In genomic region chr1:19680644-19681043, GRCh38 we compare ENCODE assay signal across 17 cellular contexts. TPM values are rescaled to one million over a fixed set of nuclear protein-coding genes. Genes with fewer than 3 reads are reported as not detected.
A peak's percentile ranks its signal among the peaks of the same experiment; 100 is the strongest.
DNase-seq lines count a peak whose midpoint lies in the region; ATAC-seq and TF ChIP-seq lines count a peak whose summit lies in the region.
"Had no signal": no experiment of that assay in that cellular context is flagged by ENCODE, and none has a peak within 500 bp of the region (broad histone marks: within the 10 kb centered on the region; RNA-seq: fewer than 3 reads in every experiment).

No MANE protein-coding gene starts in this region.

- H3K27me3 Mint-ChIP-seq in central memory CD8-positive, alpha-beta T cell = no peaks in the 10 kb centered on the region

- intact Hi-C loops in Right ventricle myocardium inferior (cut with DNase I) = no loop called here
- intact Hi-C loops in left cardiac atrium (cut with DNase I) = no loop called here

- ATAC-seq in Right ventricle myocardium inferior = no peak
- no peak for ATAC-seq in left cardiac atrium
- ATAC-seq in central memory CD8-positive, alpha-beta T cell (replicated peaks; ENCODE audit: extremely low read depth, poor library complexity, severe bottlenecking) = no peak
- ATAC-seq in HG03571 (IDR thresholded peaks at IDR 0.05; ENCODE audit: unreplicated experiment) = no peak
- no peak for ATAC-seq in GM19452 (IDR thresholded peaks at IDR 0.05; ENCODE audit: unreplicated experiment)

- H3K36me3 Mint-ChIP-seq in central memory CD8-positive, alpha-beta T cell (ENCODE audit: insufficient read depth) = peaks cover 3% of the 10 kb centered on the region
- H3K36me3 Mint-ChIP-seq: IgD-negative memory B cell had no signal

- H3K9me3 Mint-ChIP-seq in central memory CD8-positive, alpha-beta T cell = no peaks in the 10 kb centered on the region
- H3K9me3 Mint-ChIP-seq: CD4-positive, CD25-positive, alpha-beta regulatory T cell; IgD-negative memory B cell had no signal

- no peak overlapping the region for H3K4me3 Mint-ChIP-seq in central memory CD8-positive, alpha-beta T cell
- H3K4me3 Mint-ChIP-seq: CD4-positive, CD25-positive, alpha-beta regulatory T cell; IgD-negative memory B cell had no signal

- peaks cover 3% of the 10 kb centered on the region for H3K4me1 Mint-ChIP-seq in central memory CD8-positive, alpha-beta T cell
- H3K4me1 Mint-ChIP-seq: CD4-positive, CD25-positive, alpha-beta regulatory T cell; IgD-negative memory B cell had no signal

- peak overlapping the region; percentile 36 for H3K27ac Mint-ChIP-seq in central memory CD8-positive, alpha-beta T cell (ENCODE audit: low read depth)
- H3K27ac Mint-ChIP-seq: CD4-positive, CD25-positive, alpha-beta regulatory T cell; IgD-negative memory B cell had no signal

- peak; percentile 41 for DNase-seq in Right ventricle myocardium inferior (ENCODE audit: missing footprints)
- DNase-seq in left cardiac atrium = no peak
- no peak for DNase-seq in central memory CD8-positive, alpha-beta T cell (ENCODE audit: low spot score in 2 of 2)
- peak; percentile 50 for DNase-seq in iPS-NIHi7 (ENCODE audit: extremely low spot score)
- no peak for DNase-seq in AG08396 (ENCODE audit: low spot score)
- DNase-seq: 8988T; Calu3; CD4-positive, CD25-positive, alpha-beta regulatory T cell; DMS 273 treated with DMSO at 0.1 percent for 48 hours; GOT3; HCEC 1CT had no signal

TF ChIP-seq in PFSK-1, 5 proteins besides CTCF, POLR2A, EP300 and RAD21:
- TF ChIP-seq, protein P1, sequence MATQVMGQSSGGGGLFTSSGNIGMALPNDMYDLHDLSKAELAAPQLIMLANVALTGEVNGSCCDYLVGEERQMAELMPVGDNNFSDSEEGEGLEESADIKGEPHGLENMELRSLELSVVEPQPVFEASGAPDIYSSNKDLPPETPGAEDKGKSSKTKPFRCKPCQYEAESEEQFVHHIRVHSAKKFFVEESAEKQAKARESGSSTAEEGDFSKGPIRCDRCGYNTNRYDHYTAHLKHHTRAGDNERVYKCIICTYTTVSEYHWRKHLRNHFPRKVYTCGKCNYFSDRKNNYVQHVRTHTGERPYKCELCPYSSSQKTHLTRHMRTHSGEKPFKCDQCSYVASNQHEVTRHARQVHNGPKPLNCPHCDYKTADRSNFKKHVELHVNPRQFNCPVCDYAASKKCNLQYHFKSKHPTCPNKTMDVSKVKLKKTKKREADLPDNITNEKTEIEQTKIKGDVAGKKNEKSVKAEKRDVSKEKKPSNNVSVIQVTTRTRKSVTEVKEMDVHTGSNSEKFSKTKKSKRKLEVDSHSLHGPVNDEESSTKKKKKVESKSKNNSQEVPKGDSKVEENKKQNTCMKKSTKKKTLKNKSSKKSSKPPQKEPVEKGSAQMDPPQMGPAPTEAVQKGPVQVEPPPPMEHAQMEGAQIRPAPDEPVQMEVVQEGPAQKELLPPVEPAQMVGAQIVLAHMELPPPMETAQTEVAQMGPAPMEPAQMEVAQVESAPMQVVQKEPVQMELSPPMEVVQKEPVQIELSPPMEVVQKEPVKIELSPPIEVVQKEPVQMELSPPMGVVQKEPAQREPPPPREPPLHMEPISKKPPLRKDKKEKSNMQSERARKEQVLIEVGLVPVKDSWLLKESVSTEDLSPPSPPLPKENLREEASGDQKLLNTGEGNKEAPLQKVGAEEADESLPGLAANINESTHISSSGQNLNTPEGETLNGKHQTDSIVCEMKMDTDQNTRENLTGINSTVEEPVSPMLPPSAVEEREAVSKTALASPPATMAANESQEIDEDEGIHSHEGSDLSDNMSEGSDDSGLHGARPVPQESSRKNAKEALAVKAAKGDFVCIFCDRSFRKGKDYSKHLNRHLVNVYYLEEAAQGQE (IDR thresholded peaks at IDR 0.05; ENCODE audit: insufficient read depth in 1 of 2, low read depth in 2 of 2, low read length in 2 of 2) = peak; percentile 33 to 79; a peak in 2 of 4 replicates
- TF ChIP-seq FOXP2 (optimal IDR thresholded peaks at IDR 0.05; ENCODE audit: borderline replicate concordance, extremely low read depth, extremely low read length, insufficient read depth) = no peak
- no peak for TF ChIP-seq SIN3A (IDR thresholded peaks at IDR 0.05; ENCODE audit: borderline replicate concordance, insufficient read depth, low read length)

RNA-seq across cellular contexts. Expression of gene HTR6, which starts 16.0 kb away (rescaled TPM):
- total RNA-seq in Right ventricle myocardium inferior (not detected), left cardiac atrium (not detected)
- polyA plus RNA-seq in PFSK-1 (2012; ENCODE audit: insufficient read length, low read depth) = not detected
- total RNA-seq: Calu3; CD4-positive, CD25-positive, alpha-beta regulatory T cell; Daoy; HT-29 had no signal
- polyA plus RNA-seq: IgD-negative memory B cell had no signal

RNA-seq across cellular contexts. Expression of gene NBL1, which starts 36.5 kb away (rescaled TPM):
- total RNA-seq in Right ventricle myocardium inferior = 55.0 TPM
- total RNA-seq in left cardiac atrium = 10 to 100 TPM; 53.0 to 63.7 TPM
- polyA plus RNA-seq in PFSK-1 (2012; ENCODE audit: insufficient read length, low read depth) = 3.9 TPM

Comparison
In these comparisons a context has a peak if more than half of its experiments do, and no peak if none do; other contexts are left out.
1. DNase-seq: peak in Right ventricle myocardium inferior (single experiment) and iPS-NIHi7 (single experiment); none in left cardiac atrium (single experiment), central memory CD8-positive, alpha-beta T cell (0 of 2) and AG08396 (single experiment).